Comparison of ENCODE assay signal across 1 cellular context in genomic region chr17:79803997-79804855, GRCh38.
TF ChIP-seq lines count a peak whose summit lies in the region.

No MANE protein-coding gene starts in this region.

TF ChIP-seq in HepG2, 621 proteins besides CTCF, POLR2A, EP300 and RAD21 (continued from another document and continues in another):
- TF ChIP-seq, protein P1, sequence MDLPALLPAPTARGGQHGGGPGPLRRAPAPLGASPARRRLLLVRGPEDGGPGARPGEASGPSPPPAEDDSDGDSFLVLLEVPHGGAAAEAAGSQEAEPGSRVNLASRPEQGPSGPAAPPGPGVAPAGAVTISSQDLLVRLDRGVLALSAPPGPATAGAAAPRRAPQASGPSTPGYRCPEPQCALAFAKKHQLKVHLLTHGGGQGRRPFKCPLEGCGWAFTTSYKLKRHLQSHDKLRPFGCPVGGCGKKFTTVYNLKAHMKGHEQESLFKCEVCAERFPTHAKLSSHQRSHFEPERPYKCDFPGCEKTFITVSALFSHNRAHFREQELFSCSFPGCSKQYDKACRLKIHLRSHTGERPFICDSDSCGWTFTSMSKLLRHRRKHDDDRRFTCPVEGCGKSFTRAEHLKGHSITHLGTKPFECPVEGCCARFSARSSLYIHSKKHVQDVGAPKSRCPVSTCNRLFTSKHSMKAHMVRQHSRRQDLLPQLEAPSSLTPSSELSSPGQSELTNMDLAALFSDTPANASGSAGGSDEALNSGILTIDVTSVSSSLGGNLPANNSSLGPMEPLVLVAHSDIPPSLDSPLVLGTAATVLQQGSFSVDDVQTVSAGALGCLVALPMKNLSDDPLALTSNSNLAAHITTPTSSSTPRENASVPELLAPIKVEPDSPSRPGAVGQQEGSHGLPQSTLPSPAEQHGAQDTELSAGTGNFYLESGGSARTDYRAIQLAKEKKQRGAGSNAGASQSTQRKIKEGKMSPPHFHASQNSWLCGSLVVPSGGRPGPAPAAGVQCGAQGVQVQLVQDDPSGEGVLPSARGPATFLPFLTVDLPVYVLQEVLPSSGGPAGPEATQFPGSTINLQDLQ (CRISPR knock-in tag; IDR thresholded peaks at IDR 0.05), result peak; percentile 41; the same call in 1 of the 2 replicates
- peak; percentile 65; the same call in 1 of the 2 replicates for TF ChIP-seq ZFP41 (CRISPR knock-in tag; IDR thresholded peaks at IDR 0.05; ENCODE audit: borderline replicate concordance)
- peak; percentile 81; the same call in 1 of the 2 replicates for TF ChIP-seq CBX2 (IDR thresholded peaks at IDR 0.05; ENCODE audit: low read depth, low read length)
- TF ChIP-seq CBX2 (CRISPR knock-in tag; IDR thresholded peaks at IDR 0.05; ENCODE audit: low read depth), result peak; percentile 95; the same call in 1 of the 2 replicates
- TF ChIP-seq ZNF724P (CRISPR knock-in tag; IDR thresholded peaks at IDR 0.05; ENCODE audit: borderline replicate concordance), result peak; percentile 98
- TF ChIP-seq ZNF580 (CRISPR knock-in tag; IDR thresholded peaks at IDR 0.05; ENCODE audit: borderline replicate concordance, low read depth), result peak; percentile 84; the same call in 1 of the 2 replicates
- TF ChIP-seq SOX13 (IDR thresholded peaks at IDR 0.05), result no peak
- TF ChIP-seq SOX13 (CRISPR knock-in tag; conservative IDR thresholded peaks at IDR 0.05 in 1 of 2, IDR thresholded peaks at IDR 0.05 in 1 of 2), result peak in 1 of 2 experiments; percentile 39; a peak in 1 of 4 replicates
- peak; percentile 21; the same call in 1 of the 2 replicates for TF ChIP-seq NFYB (CRISPR knock-in tag; IDR thresholded peaks at IDR 0.05)
- peak; percentile 94 for TF ChIP-seq IRF9 (CRISPR knock-in tag; IDR thresholded peaks at IDR 0.05; ENCODE audit: borderline replicate concordance)
- TF ChIP-seq SOX6 (IDR thresholded peaks at IDR 0.05), result no peak
- peak; percentile 63; the same call in 1 of the 2 replicates for TF ChIP-seq SOX6 (CRISPR knock-in tag; IDR thresholded peaks at IDR 0.05)
- TF ChIP-seq RXRA (CRISPR knock-in tag; IDR thresholded peaks at IDR 0.05), result peak; percentile 41; the same call in 1 of the 2 replicates
- TF ChIP-seq ZNF33A (CRISPR knock-in tag; IDR thresholded peaks at IDR 0.05; ENCODE audit: borderline replicate concordance), result 0 out of 2 replicates have a peak, but pooled peaks have one; percentile 84
- peak; percentile 72 for TF ChIP-seq ZNF124 (CRISPR knock-in tag; IDR thresholded peaks at IDR 0.05)
- peak; percentile 94 for TF ChIP-seq ZNF275 (CRISPR knock-in tag; IDR thresholded peaks at IDR 0.05; ENCODE audit: borderline replicate concordance)
- peak; percentile 97 for TF ChIP-seq ZNF546 (CRISPR knock-in tag; conservative IDR thresholded peaks at IDR 0.05)
- no peak for TF ChIP-seq YEATS4 (CRISPR knock-in tag; IDR thresholded peaks at IDR 0.05; ENCODE audit: borderline replicate concordance)
- TF ChIP-seq, protein P2, sequence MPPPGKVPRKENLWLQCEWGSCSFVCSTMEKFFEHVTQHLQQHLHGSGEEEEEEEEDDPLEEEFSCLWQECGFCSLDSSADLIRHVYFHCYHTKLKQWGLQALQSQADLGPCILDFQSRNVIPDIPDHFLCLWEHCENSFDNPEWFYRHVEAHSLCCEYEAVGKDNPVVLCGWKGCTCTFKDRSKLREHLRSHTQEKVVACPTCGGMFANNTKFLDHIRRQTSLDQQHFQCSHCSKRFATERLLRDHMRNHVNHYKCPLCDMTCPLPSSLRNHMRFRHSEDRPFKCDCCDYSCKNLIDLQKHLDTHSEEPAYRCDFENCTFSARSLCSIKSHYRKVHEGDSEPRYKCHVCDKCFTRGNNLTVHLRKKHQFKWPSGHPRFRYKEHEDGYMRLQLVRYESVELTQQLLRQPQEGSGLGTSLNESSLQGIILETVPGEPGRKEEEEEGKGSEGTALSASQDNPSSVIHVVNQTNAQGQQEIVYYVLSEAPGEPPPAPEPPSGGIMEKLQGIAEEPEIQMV (CRISPR knock-in tag; IDR thresholded peaks at IDR 0.05; ENCODE audit: low read depth), result peak; percentile 87
- TF ChIP-seq GTF2F1 (IDR thresholded peaks at IDR 0.05; ENCODE audit: low read length), result no peak
- TF ChIP-seq ZNF615 (CRISPR knock-in tag; IDR thresholded peaks at IDR 0.05; ENCODE audit: borderline replicate concordance), result peak; percentile 47; the same call in 1 of the 2 replicates
- no peak; the same call in 1 of the 2 replicates for TF ChIP-seq ZSCAN25 (CRISPR knock-in tag; IDR thresholded peaks at IDR 0.05)
- TF ChIP-seq NFKBIZ (CRISPR knock-in tag; IDR thresholded peaks at IDR 0.05), result 0 out of 2 replicates have a peak, but pooled peaks have one; percentile 11
- TF ChIP-seq ZIK1 (CRISPR knock-in tag; IDR thresholded peaks at IDR 0.05; ENCODE audit: borderline replicate concordance, low read depth), result peak; percentile 92
- TF ChIP-seq GMEB2 (CRISPR knock-in tag; IDR thresholded peaks at IDR 0.05; ENCODE audit: low read depth), result no peak
- TF ChIP-seq, protein P3, sequence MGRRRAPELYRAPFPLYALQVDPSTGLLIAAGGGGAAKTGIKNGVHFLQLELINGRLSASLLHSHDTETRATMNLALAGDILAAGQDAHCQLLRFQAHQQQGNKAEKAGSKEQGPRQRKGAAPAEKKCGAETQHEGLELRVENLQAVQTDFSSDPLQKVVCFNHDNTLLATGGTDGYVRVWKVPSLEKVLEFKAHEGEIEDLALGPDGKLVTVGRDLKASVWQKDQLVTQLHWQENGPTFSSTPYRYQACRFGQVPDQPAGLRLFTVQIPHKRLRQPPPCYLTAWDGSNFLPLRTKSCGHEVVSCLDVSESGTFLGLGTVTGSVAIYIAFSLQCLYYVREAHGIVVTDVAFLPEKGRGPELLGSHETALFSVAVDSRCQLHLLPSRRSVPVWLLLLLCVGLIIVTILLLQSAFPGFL (CRISPR knock-in tag; IDR thresholded peaks at IDR 0.05), result no peak
- TF ChIP-seq HMG20A (CRISPR knock-in tag; IDR thresholded peaks at IDR 0.05; ENCODE audit: borderline replicate concordance), result 0 out of 2 replicates have a peak, but pooled peaks have one; percentile 29
- TF ChIP-seq, protein P4, sequence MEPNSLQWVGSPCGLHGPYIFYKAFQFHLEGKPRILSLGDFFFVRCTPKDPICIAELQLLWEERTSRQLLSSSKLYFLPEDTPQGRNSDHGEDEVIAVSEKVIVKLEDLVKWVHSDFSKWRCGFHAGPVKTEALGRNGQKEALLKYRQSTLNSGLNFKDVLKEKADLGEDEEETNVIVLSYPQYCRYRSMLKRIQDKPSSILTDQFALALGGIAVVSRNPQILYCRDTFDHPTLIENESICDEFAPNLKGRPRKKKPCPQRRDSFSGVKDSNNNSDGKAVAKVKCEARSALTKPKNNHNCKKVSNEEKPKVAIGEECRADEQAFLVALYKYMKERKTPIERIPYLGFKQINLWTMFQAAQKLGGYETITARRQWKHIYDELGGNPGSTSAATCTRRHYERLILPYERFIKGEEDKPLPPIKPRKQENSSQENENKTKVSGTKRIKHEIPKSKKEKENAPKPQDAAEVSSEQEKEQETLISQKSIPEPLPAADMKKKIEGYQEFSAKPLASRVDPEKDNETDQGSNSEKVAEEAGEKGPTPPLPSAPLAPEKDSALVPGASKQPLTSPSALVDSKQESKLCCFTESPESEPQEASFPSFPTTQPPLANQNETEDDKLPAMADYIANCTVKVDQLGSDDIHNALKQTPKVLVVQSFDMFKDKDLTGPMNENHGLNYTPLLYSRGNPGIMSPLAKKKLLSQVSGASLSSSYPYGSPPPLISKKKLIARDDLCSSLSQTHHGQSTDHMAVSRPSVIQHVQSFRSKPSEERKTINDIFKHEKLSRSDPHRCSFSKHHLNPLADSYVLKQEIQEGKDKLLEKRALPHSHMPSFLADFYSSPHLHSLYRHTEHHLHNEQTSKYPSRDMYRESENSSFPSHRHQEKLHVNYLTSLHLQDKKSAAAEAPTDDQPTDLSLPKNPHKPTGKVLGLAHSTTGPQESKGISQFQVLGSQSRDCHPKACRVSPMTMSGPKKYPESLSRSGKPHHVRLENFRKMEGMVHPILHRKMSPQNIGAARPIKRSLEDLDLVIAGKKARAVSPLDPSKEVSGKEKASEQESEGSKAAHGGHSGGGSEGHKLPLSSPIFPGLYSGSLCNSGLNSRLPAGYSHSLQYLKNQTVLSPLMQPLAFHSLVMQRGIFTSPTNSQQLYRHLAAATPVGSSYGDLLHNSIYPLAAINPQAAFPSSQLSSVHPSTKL (CRISPR knock-in tag; IDR thresholded peaks at IDR 0.05), result peak; percentile 67
- TF ChIP-seq ZSCAN31 (CRISPR knock-in tag; IDR thresholded peaks at IDR 0.05; ENCODE audit: low read depth), result no peak
- TF ChIP-seq ZNF34 (CRISPR knock-in tag; IDR thresholded peaks at IDR 0.05; ENCODE audit: borderline replicate concordance), result peak; percentile 81; the same call in 1 of the 2 replicates
- TF ChIP-seq, protein P5, sequence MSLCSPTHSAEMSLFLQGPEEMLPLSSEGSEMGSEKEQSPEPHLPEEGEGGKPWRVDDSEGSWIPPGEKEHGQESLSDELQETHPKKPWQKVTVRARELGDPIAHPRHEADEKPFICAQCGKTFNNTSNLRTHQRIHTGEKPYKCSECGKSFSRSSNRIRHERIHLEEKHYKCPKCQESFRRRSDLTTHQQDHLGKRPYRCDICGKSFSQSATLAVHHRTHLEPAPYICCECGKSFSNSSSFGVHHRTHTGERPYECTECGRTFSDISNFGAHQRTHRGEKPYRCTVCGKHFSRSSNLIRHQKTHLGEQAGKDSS (CRISPR knock-in tag; IDR thresholded peaks at IDR 0.05; ENCODE audit: borderline replicate concordance, low read depth), result peak; percentile 93
- TF ChIP-seq ARID4A (CRISPR knock-in tag; IDR thresholded peaks at IDR 0.05; ENCODE audit: borderline replicate concordance), result peak; percentile 76; the same call in 1 of the 2 replicates
- TF ChIP-seq, protein P6, sequence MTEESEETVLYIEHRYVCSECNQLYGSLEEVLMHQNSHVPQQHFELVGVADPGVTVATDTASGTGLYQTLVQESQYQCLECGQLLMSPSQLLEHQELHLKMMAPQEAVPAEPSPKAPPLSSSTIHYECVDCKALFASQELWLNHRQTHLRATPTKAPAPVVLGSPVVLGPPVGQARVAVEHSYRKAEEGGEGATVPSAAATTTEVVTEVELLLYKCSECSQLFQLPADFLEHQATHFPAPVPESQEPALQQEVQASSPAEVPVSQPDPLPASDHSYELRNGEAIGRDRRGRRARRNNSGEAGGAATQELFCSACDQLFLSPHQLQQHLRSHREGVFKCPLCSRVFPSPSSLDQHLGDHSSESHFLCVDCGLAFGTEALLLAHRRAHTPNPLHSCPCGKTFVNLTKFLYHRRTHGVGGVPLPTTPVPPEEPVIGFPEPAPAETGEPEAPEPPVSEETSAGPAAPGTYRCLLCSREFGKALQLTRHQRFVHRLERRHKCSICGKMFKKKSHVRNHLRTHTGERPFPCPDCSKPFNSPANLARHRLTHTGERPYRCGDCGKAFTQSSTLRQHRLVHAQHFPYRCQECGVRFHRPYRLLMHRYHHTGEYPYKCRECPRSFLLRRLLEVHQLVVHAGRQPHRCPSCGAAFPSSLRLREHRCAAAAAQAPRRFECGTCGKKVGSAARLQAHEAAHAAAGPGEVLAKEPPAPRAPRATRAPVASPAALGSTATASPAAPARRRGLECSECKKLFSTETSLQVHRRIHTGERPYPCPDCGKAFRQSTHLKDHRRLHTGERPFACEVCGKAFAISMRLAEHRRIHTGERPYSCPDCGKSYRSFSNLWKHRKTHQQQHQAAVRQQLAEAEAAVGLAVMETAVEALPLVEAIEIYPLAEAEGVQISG (CRISPR knock-in tag; IDR thresholded peaks at IDR 0.05), result peak; percentile 72
